Comparison of ENCODE assay signal across 8 cellular contexts in the genomic region with DNA sequence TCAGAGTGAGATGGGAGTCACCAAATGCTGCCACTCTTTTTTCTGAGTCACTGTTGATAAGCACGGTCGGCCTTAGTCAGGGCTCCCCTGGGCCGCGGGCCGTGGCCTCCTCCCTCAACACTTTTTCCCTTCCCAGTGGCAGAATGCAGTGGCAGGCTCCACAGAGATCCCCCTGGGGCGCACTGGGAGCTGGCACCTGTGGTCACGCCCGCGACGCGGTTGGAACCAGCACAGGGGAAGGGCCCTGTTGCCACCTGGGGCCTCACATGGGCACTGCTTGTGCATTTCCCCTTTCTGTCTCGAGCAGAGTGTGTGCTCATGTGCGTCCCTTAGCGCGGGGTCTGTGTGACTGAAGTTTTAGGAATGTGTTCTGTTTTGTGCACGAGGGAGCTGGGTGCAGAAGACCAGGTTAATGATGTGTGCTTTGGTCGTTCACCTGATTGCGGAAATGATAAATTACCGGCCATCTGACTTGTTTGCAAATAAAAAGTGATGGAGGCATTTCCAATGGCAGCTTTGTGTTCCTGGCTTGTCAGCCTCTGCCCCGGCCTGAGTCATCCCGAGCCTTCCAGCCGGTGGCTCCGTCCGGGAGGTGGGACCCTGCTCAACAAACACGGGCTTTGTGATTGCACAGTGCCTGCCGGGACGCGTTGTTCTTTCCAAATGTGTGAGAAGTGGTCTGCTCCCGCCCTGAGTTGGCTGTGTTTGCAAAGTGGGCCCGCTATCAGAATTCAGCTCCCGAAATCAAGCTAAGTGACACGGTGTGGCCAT.
DNase-seq lines count a peak whose midpoint lies in the region; ATAC-seq and TF ChIP-seq lines count a peak whose summit lies in the region.

No MANE protein-coding gene starts in this region.

- no peak overlapping the region for H3K4me3 ChIP-seq in BLaER1
- no peak overlapping the region for H3K4me3 ChIP-seq in ascending aorta

- H3K4me3 Mint-ChIP-seq in IgD-negative memory B cell, result peak overlapping the region in 1 of 4 donors; percentile 52

- H3K27me3 Mint-ChIP-seq in IgD-negative memory B cell, result no peaks in the 10 kb centered on the region

- peaks cover 86% of the 10 kb centered on the region for H4K20me1 ChIP-seq in BLaER1

- H3K27ac Mint-ChIP-seq in IgD-negative memory B cell, result peak overlapping the region in 2 of 3 donors; percentile 13 to 39

- H3K27me3 ChIP-seq in BLaER1 (no peaks in the 10 kb centered on the region), ascending aorta (no peaks in the 10 kb centered on the region)

- TF ChIP-seq CTCF in ascending aorta (IDR thresholded peaks at IDR 0.05) (no peak), GM20000 (IDR thresholded peaks at IDR 0.05; ENCODE audit: extremely low read depth, missing control alignments) (no peak)

- H3K4me1 Mint-ChIP-seq in IgD-negative memory B cell, result peaks cover 11 to 23% (median 22%) of the 10 kb centered on the region in 3 donors

- peaks cover 2% of the 10 kb centered on the region for H3K36me3 Mint-ChIP-seq in IgD-negative memory B cell

- H3K4me2 ChIP-seq in BLaER1, result peak overlapping the region; percentile 88

- no peaks in the 10 kb centered on the region for H3K9me3 Mint-ChIP-seq in IgD-negative memory B cell

- H3K27ac ChIP-seq in BLaER1 (peak overlapping the region; percentile 55; the same call in 1 of the 2 replicates), ascending aorta (peak overlapping the region; percentile 6 to 48)

- 0 out of 2 replicates have a peak overlapping the region, but pooled peaks have one; percentile 49 for H3K9ac ChIP-seq in BLaER1

- ATAC-seq in left lobe of liver (no peak), HG03460 (IDR thresholded peaks at IDR 0.05; ENCODE audit: unreplicated experiment) (no peak)

- intact Hi-C loops in ascending aorta (cut with DNase I), result no loop called here

- H3K36me3 ChIP-seq in BLaER1 (peaks cover 7% of the 10 kb centered on the region), ascending aorta (peaks cover under 1 to 8% of the 10 kb centered on the region in 2 donors)

- H3K4me1 ChIP-seq in BLaER1 (peaks cover 50% of the 10 kb centered on the region), ascending aorta (peaks cover 3 to 13% of the 10 kb centered on the region in 2 donors)

- H3K9me3 ChIP-seq in BLaER1 (peaks cover 4% of the 10 kb centered on the region), ascending aorta (no peaks in the 10 kb centered on the region)

- DNase-seq in ascending aorta (ENCODE audit: low spot score in 2 of 2), result peak in 1 of 2 donors; percentile 65
- peak; percentile 31 for DNase-seq in left lobe of liver (ENCODE audit: low spot score)
- DNase-seq in ureter (ENCODE audit: low spot score), result peak; percentile 59
- no peak for DNase-seq in GM20000 (ENCODE audit: low spot score)
- DNase-seq in activated gamma-delta T cell (lab: John Stamatoyannopoulos, UW), result no peak

Comparison
In these comparisons a context has a peak if more than half of its experiments do, and no peak if none do; other contexts are left out.
1. DNase-seq: peak in left lobe of liver (single experiment) and ureter (single experiment); none in GM20000 (single experiment) and activated gamma-delta T cell (single experiment).